ENCODE assay signal across 11 cellular contexts in the genomic region with DNA sequence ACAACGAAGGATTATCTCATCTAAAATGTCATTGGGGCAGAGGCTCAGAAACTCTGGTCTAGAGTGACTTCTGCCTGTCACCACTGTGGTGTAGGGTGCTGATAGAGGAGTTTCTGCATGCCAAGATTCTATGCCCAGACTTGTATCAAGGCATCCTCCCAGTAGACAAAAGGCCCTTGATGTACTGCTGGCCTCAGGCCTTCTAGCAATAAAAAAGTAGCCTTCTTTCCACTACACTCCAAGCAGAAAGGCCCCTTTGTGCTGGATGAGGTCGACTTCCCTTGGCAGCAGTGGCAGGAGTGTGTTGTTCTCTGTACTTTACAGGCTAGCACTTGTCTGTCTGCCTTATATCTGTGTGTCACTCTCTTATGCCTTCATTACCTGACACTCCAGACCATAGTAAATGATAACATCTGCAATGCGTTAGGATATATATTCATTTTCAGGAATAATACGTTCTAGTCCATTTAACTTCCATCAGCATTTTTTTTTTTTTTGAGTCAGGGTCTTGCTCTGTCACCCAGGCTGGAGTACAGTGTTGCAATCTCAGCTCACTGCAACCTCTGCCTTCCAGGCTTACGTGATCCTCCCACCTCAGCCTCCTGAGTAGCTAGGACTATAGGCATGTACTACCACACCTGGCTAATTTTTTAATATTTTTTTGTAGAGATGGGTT. TPM values are rescaled to one million over a fixed set of nuclear protein-coding genes. Genes with fewer than 3 reads are reported as not detected.
DNase-seq lines count a peak whose midpoint lies in the region; ATAC-seq lines count a peak whose summit lies in the region.
"Had no signal": no experiment of that assay in that cellular context is flagged by ENCODE, and none has a peak within 500 bp of the region (broad histone marks: within the 10 kb centered on the region; RNA-seq: fewer than 3 reads in every experiment).

No MANE protein-coding gene starts in this region.

- no peaks in the 10 kb centered on the region for H3K9me3 ChIP-seq in skeletal muscle tissue (ENCODE audit: control insufficient read depth in 3 of 3, low read length in 3 of 3)
- H3K9me3 ChIP-seq: uterus had no signal

- peak overlapping the region; percentile 70 for H3K27ac ChIP-seq in skeletal muscle tissue (ENCODE audit: low read depth, low read length)
- H3K27ac ChIP-seq: uterus had no signal

- H3K27me3 ChIP-seq in skeletal muscle tissue (ENCODE audit: control insufficient read depth in 3 of 3, insufficient read depth in 3 of 3, low read length in 3 of 3) = no peaks in the 10 kb centered on the region
- H3K27me3 ChIP-seq: uterus had no signal

- H3K4me1 ChIP-seq in skeletal muscle tissue (ENCODE audit: control insufficient read depth in 3 of 3, insufficient read depth in 3 of 3, low read length in 3 of 3) = peaks cover 24 to 51% (median 28%) of the 10 kb centered on the region in 3 donors
- H3K4me1 ChIP-seq: uterus had no signal

- no peaks in the 10 kb centered on the region for H3K36me3 ChIP-seq in skeletal muscle tissue (ENCODE audit: control insufficient read depth in 3 of 3, insufficient read depth in 3 of 3, low read length in 3 of 3)
- H3K36me3 ChIP-seq: uterus had no signal

- DNase-seq in NCI-H526 (lab: John Stamatoyannopoulos, UW) = peak; percentile 12 to 19
- no peak for DNase-seq in NCI-H526 treated with DMSO at 0.1 percent for 48 hours (lab: John Stamatoyannopoulos, UW)
- DNase-seq in anterior cingulate cortex (lab: John Stamatoyannopoulos, UW) = peak in 49 of 58 donors; percentile 3 to 91 (median 66)
- DNase-seq in hypothalamus (lab: John Stamatoyannopoulos, UW) = peak in 37 of 51 donors; percentile 8 to 92 (median 56)
- DNase-seq in effector CD8-positive, alpha-beta T cell (lab: John Stamatoyannopoulos, UW) = no peak
- no peak for DNase-seq in NOMO-1 treated with dmso at 0.1 percent for 144 hours (lab: John Stamatoyannopoulos, UW; ENCODE audit: unreplicated experiment)
- DNase-seq: 8988T; activated CD4-positive, alpha-beta T cell treated with anti-CD3 and anti-CD28 coated beads for 48 hours; uterus had no signal

- H3K4me3 ChIP-seq in skeletal muscle tissue (ENCODE audit: low read length in 3 of 3) = no peak overlapping the region
- H3K4me3 ChIP-seq: uterus had no signal

- no peak for ATAC-seq in GM18907 (IDR thresholded peaks at IDR 0.05; ENCODE audit: unreplicated experiment)

- H3K9ac ChIP-seq in skeletal muscle tissue (ENCODE audit: low read depth in 1 of 3, low read length in 3 of 3) = peak overlapping the region in 2 of 3 donors; percentile 7 to 26

RNA-seq across cellular contexts. Expression of a gene that starts 49.5 kb away (rescaled TPM):
- 58.5 TPM for total RNA-seq in skeletal muscle tissue

Comparison
In these comparisons a context has a peak if more than half of its experiments do, and no peak if none do; other contexts are left out.
1. DNase-seq: peak in NCI-H526 (2 of 2), anterior cingulate cortex (49 of 58) and hypothalamus (37 of 51); none in NCI-H526 treated with DMSO at 0.1 percent for 48 hours (single experiment), effector CD8-positive, alpha-beta T cell (single experiment) and NOMO-1 treated with dmso at 0.1 percent for 144 hours (single experiment).